13 cellular contexts compared by ENCODE assay signal in the genomic region with DNA sequence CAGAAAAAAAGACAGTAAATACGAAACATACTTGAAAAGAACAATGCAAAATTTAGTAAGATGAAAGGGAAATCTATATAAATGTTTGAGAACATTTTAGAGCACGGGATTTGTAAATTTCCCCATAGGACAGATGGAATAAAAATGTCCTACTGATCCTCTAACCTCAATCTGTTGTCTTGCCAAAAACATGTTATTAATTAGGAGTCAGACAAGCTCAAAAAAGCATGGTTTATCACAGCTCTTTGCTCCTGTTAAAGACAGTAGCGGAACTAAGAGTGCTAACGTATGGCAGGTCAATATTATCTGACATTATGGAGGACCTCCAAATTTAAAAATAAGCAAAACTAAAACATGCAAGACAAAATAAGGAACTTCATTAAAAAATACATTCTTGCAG.
"Had no signal": no experiment of that assay in that cellular context is flagged by ENCODE, and none has a peak within 500 bp of the region (broad histone marks: within the 10 kb centered on the region; RNA-seq: fewer than 3 reads in every experiment).

No MANE protein-coding gene starts in this region.

- H3K27ac ChIP-seq: cardiac muscle cell had no signal

- H3K9me3 Mint-ChIP-seq: activated naive CD8-positive, alpha-beta T cell treated with anti-CD3 and anti-CD28 coated beads, Interleukin-2, amount 50 U/mL, for 24 hours; stimulated activated naive B cell treated with anti-CD40 and anti-IgM and Interleukin-4, amounts not matched to agents 10 μg/mL and 1 μg/mL and 100 μg/mL, for 72 hours had no signal

- H3K9me3 ChIP-seq: transverse colon had no signal

- H3K4me3 Mint-ChIP-seq: activated naive CD8-positive, alpha-beta T cell treated with anti-CD3 and anti-CD28 coated beads, Interleukin-2, amount 50 U/mL, for 24 hours; naive thymus-derived CD4-positive, alpha-beta T cell; stimulated activated naive B cell treated with anti-CD40 and anti-IgM and Interleukin-4, amounts not matched to agents 10 μg/mL and 1 μg/mL and 100 μg/mL, for 72 hours had no signal

- H3K4me3 ChIP-seq: cardiac muscle cell, transverse colon had no signal

- H3K27me3 ChIP-seq: cardiac muscle cell, transverse colon had no signal

- H3K27me3 Mint-ChIP-seq: activated naive CD8-positive, alpha-beta T cell treated with anti-CD3 and anti-CD28 coated beads, Interleukin-2, amount 50 U/mL, for 24 hours; naive thymus-derived CD4-positive, alpha-beta T cell; stimulated activated naive B cell treated with anti-CD40 and anti-IgM and Interleukin-4, amounts not matched to agents 10 μg/mL and 1 μg/mL and 100 μg/mL, for 72 hours had no signal

- H3K27ac Mint-ChIP-seq: stimulated activated naive B cell treated with anti-CD40 and anti-IgM and Interleukin-4, amounts not matched to agents 10 μg/mL and 1 μg/mL and 100 μg/mL, for 72 hours had no signal

- DNase-seq: activated CD4-positive, alpha-beta T cell treated with anti-CD3 and anti-CD28 coated beads, Interleukin-2, amount 50 U/mL, for 4 hours; activated naive CD8-positive, alpha-beta T cell treated with anti-CD3 and anti-CD28 coated beads, Interleukin-2, amount 50 U/mL, for 24 hours; activated T-cell treated with anti-CD3 and anti-CD28 coated beads, Interleukin-2, amount 50 U/mL, for 48 hours; cortex of kidney; effector memory CD4-positive, alpha-beta T cell; glutamatergic neuron; naive thymus-derived CD4-positive, alpha-beta T cell; stimulated activated CD4-positive, alpha-beta T cell treated with anti-CD3 and anti-CD28 coated beads, Interleukin-2, amount 100 ng/mL, for 24 hours; stimulated activated naive B cell treated with anti-CD40 and anti-IgM and Interleukin-4, amounts not matched to agents 10 μg/mL and 1 μg/mL and 100 μg/mL, for 72 hours; transverse colon had no signal

- H3K4me1 Mint-ChIP-seq: naive thymus-derived CD4-positive, alpha-beta T cell had no signal

- ATAC-seq: activated CD4-positive, CD25-positive, alpha-beta regulatory T cell treated with anti-CD3 and anti-CD28 coated beads, Interleukin-2, amount 50 U/mL, for 24 hours; activated naive CD8-positive, alpha-beta T cell treated with anti-CD3 and anti-CD28 coated beads, Interleukin-2, amount 50 U/mL, for 24 hours; naive thymus-derived CD4-positive, alpha-beta T cell; sciatic nerve; stimulated activated naive B cell treated with anti-CD40 and anti-IgM and Interleukin-4, amounts not matched to agents 10 μg/mL and 1 μg/mL and 100 μg/mL, for 72 hours had no signal
